ENCODE assay signal across 16 cellular contexts in genomic region chr1:54024811-54025210, GRCh38. TPM values are rescaled to one million over a fixed set of nuclear protein-coding genes. Genes with fewer than 3 reads are reported as not detected.
"Had no signal": no experiment of that assay in that cellular context is flagged by ENCODE, and none has a peak within 500 bp of the region (broad histone marks: within the 10 kb centered on the region; RNA-seq: fewer than 3 reads in every experiment).

No MANE protein-coding gene starts in this region.

RNA-seq across cellular contexts. Expression of gene LDLRAD1, which starts 6.8 kb away (rescaled TPM):
- total RNA-seq: kidney; kidney epithelial cell; left cardiac atrium; left colon; left ventricle myocardium inferior; left ventricle myocardium superior; liver; lower leg skin; lung microvascular endothelial cell; mammary epithelial cell; mesothelial cell of epicardium; mononuclear cell; myocyte; naive thymus-derived CD4-positive, alpha-beta T cell had no signal
- polyA plus RNA-seq: immature natural killer cell; keratinocyte; liver; mammary epithelial cell; naive thymus-derived CD4-positive, alpha-beta T cell had no signal
